ENCODE assay signal across 8 cellular contexts in genomic region chr18:77101410-77102245, GRCh38. TPM values are rescaled to one million over a fixed set of nuclear protein-coding genes. Genes with fewer than 3 reads are reported as not detected.
A peak's percentile ranks its signal among the peaks of the same experiment; 100 is the strongest.
DNase-seq lines count a peak whose midpoint lies in the region; ATAC-seq and TF ChIP-seq lines count a peak whose summit lies in the region.

No MANE protein-coding gene starts in this region.

- H3K36me3 Mint-ChIP-seq in WTC11 = peaks cover 10% of the 10 kb centered on the region
- no peaks in the 10 kb centered on the region for H3K36me3 Mint-ChIP-seq in natural killer cell

- in situ Hi-C loops in transverse colon (cut with MboI; ENCODE audit: low pct_ligation_motif_present in 1 of 4, low pct_unique_long_range_greater_than_20kb in 1 of 4, low sequenced_read_pairs in 3 of 4) = no loop called here

- peaks cover 33% of the 10 kb centered on the region for H3K36me3 ChIP-seq in DND-41 (ENCODE audit: insufficient read depth, low read length)
- H3K36me3 ChIP-seq in transverse colon = no peaks in the 10 kb centered on the region

- peak; percentile 71 for DNase-seq in DND-41
- peak in 65 of 76 experiments; percentile 2 to 81 (median 45) for DNase-seq in HUDEP-2 (lab: John Stamatoyannopoulos, UW; ENCODE audit: unreplicated experiment in 76 of 76)
- no peak for DNase-seq in WTC11 (ENCODE audit: low spot score)
- DNase-seq in epithelial cell of esophagus (ENCODE audit: low read depth) = peak; percentile 98
- peak; percentile 56 for DNase-seq in natural killer cell
- DNase-seq in transverse colon = peak; percentile 64
- DNase-seq in DMS53 (lab: John Stamatoyannopoulos, UW) = no peak

- H3K27me3 ChIP-seq in DND-41 (ENCODE audit: insufficient read depth, low read length, poor library complexity) (no peaks in the 10 kb centered on the region), transverse colon (no peaks in the 10 kb centered on the region)

- CTCF ChIA-PET in WTC11 (lab: Charles Lee) = no interaction called here

- no peaks in the 10 kb centered on the region for H4K20me1 ChIP-seq in DND-41 (ENCODE audit: insufficient read depth, low read length)

- H3K9me3 ChIP-seq in DND-41 (ENCODE audit: insufficient read depth, low read length, severe bottlenecking) (no peaks in the 10 kb centered on the region), transverse colon (no peaks in the 10 kb centered on the region)

- intact Hi-C loops in natural killer cell (cut with micrococcal nuclease) (loop anchor here (1.0 to 10.0 kb wide), 5 partner anchors 9 to 543 kb away; no protein-coding TSS in a partner anchor), transverse colon (cut with DNase I; ENCODE audit: low total_unique reads) (no loop called here)

- H2AFZ ChIP-seq in DND-41 (ENCODE audit: low read depth, low read length) = peak overlapping the region; percentile 19; the same call in 1 of the 2 replicates

- peaks cover 61% of the 10 kb centered on the region for H3K4me1 Mint-ChIP-seq in WTC11
- H3K4me1 Mint-ChIP-seq in natural killer cell = peaks cover 92 to 98% of the 10 kb centered on the region in 2 donors

- H3K27ac ChIP-seq in DND-41 (ENCODE audit: low read length) = peak overlapping the region; percentile 97
- H3K27ac ChIP-seq in transverse colon = peak overlapping the region; percentile 78 to 83 (median 80)

- H3K9ac ChIP-seq in DND-41 (ENCODE audit: low read depth, low read length) = peak overlapping the region; percentile 63

- 34 to 41% methylated on average over 9 to 16 of the region's 16 CpGs for WGBS in transverse colon (ENCODE audit: low coverage in 1 of 2), 2 donors

- peak; percentile 12 for TF ChIP-seq POLR2A in transverse colon (IDR thresholded peaks at IDR 0.05)

- H3K79me2 ChIP-seq in DND-41 (ENCODE audit: insufficient read depth, low read length) = peaks cover 69% of the 10 kb centered on the region

- no peak for TF ChIP-seq EP300 in transverse colon (IDR thresholded peaks at IDR 0.05; ENCODE audit: low read depth)

- no peaks in the 10 kb centered on the region for H3K9me3 Mint-ChIP-seq in WTC11
- no peaks in the 10 kb centered on the region for H3K9me3 Mint-ChIP-seq in natural killer cell

- peak overlapping the region in 1 of 2 experiments; percentile 48; a peak in 2 of 4 replicates for H3K4me3 ChIP-seq in DND-41 (ENCODE audit: low read depth in 1 of 2, low read length in 2 of 2)
- H3K4me3 ChIP-seq in epithelial cell of esophagus (ENCODE audit: low read length) = peak overlapping the region; percentile 13
- no peak overlapping the region for H3K4me3 ChIP-seq in transverse colon

- peak overlapping the region; percentile 65 for H3K4me2 ChIP-seq in DND-41 (ENCODE audit: insufficient read depth, low read length)

- H3K27me3 Mint-ChIP-seq in WTC11 (ENCODE audit: low read depth) (no peaks in the 10 kb centered on the region), natural killer cell (ENCODE audit: low read depth in 2 of 2) (no peaks in the 10 kb centered on the region)

- peak; percentile 2 for TF ChIP-seq CTCF in DND-41 (IDR thresholded peaks at IDR 0.05; ENCODE audit: borderline replicate concordance, extremely low read depth, low read length, poor library complexity, severe bottlenecking)
- TF ChIP-seq CTCF in WTC11 (IDR thresholded peaks at IDR 0.05) = no peak
- TF ChIP-seq CTCF in epithelial cell of esophagus (IDR thresholded peaks at IDR 0.05; ENCODE audit: insufficient read depth, low read depth, low read length, missing control alignments) = no peak
- TF ChIP-seq CTCF in natural killer cell (IDR thresholded peaks at IDR 0.05) = no peak
- no peak for TF ChIP-seq CTCF in transverse colon (IDR thresholded peaks at IDR 0.05)

- H3K4me1 ChIP-seq in DND-41 (ENCODE audit: insufficient read depth, low read length) (peaks cover 100% of the 10 kb centered on the region), transverse colon (peaks cover 27 to 81% (median 34%) of the 10 kb centered on the region in 4 donors)

- POLR2A ChIA-PET in WTC11 (lab: Charles Lee) = no interaction called here

- no peak overlapping the region for H3K4me3 Mint-ChIP-seq in WTC11
- H3K4me3 Mint-ChIP-seq in natural killer cell = peak overlapping the region; percentile 79

- H3K27ac Mint-ChIP-seq in WTC11 (peak overlapping the region; percentile 80), natural killer cell (peak overlapping the region; percentile 87 to 94)

- peak; percentile 57 for ATAC-seq in DND-41 (ENCODE audit: insufficient read depth, low read depth)
- ATAC-seq in GM21528 (IDR thresholded peaks at IDR 0.05; ENCODE audit: low FRiP score, unreplicated experiment) = peak; percentile 50
- peak; percentile 18; the same call in 1 of the 2 replicates for ATAC-seq in WTC11
- peak; percentile 35 to 61 (median 42) for ATAC-seq in natural killer cell

TF ChIP-seq in WTC11, 78 proteins besides CTCF, POLR2A, EP300 and RAD21:
- TF ChIP-seq ZNF232 (CRISPR knock-in tag; IDR thresholded peaks at IDR 0.05) (no peak), CBFB (CRISPR knock-in tag; IDR thresholded peaks at IDR 0.05; ENCODE audit: low read depth) (no peak), FOXJ3 (CRISPR knock-in tag; IDR thresholded peaks at IDR 0.05; ENCODE audit: borderline replicate concordance) (no peak), E2F1 (CRISPR knock-in tag; IDR thresholded peaks at IDR 0.05) (no peak)
- TF ChIP-seq, protein P1, sequence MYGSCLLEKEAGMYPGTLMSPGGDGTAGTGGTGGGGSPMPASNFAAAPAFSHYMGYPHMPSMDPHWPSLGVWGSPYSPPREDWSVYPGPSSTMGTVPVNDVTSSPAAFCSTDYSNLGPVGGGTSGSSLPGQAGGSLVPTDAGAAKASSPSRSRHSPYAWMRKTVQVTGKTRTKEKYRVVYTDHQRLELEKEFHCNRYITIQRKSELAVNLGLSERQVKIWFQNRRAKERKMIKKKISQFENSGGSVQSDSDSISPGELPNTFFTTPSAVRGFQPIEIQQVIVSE (CRISPR knock-in tag; IDR thresholded peaks at IDR 0.05; ENCODE audit: borderline replicate concordance) = no peak
- TF ChIP-seq, protein P2, sequence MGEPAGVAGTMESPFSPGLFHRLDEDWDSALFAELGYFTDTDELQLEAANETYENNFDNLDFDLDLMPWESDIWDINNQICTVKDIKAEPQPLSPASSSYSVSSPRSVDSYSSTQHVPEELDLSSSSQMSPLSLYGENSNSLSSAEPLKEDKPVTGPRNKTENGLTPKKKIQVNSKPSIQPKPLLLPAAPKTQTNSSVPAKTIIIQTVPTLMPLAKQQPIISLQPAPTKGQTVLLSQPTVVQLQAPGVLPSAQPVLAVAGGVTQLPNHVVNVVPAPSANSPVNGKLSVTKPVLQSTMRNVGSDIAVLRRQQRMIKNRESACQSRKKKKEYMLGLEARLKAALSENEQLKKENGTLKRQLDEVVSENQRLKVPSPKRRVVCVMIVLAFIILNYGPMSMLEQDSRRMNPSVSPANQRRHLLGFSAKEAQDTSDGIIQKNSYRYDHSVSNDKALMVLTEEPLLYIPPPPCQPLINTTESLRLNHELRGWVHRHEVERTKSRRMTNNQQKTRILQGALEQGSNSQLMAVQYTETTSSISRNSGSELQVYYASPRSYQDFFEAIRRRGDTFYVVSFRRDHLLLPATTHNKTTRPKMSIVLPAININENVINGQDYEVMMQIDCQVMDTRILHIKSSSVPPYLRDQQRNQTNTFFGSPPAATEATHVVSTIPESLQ (CRISPR knock-in tag; IDR thresholded peaks at IDR 0.05) = no peak
- TF ChIP-seq, protein P3, sequence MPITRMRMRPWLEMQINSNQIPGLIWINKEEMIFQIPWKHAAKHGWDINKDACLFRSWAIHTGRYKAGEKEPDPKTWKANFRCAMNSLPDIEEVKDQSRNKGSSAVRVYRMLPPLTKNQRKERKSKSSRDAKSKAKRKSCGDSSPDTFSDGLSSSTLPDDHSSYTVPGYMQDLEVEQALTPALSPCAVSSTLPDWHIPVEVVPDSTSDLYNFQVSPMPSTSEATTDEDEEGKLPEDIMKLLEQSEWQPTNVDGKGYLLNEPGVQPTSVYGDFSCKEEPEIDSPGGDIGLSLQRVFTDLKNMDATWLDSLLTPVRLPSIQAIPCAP (CRISPR knock-in tag; IDR thresholded peaks at IDR 0.05) = no peak

RNA-seq across cellular contexts. Expression of gene MBP, which starts 31.0 kb away (rescaled TPM):
- total RNA-seq in WTC11 (2021) = 19.6 to 20.2 TPM (median 19.6 TPM) in 3 replicates
- 100 to 1,000 TPM; 183 to 344 (median 325) TPM for total RNA-seq in natural killer cell
- 10 to 100 TPM; 12.7 to 53.4 (median 41.0) TPM for total RNA-seq in transverse colon

Comparison
In these comparisons a context has a peak if more than half of its experiments do, and no peak if none do; other contexts are left out.
1. DNase-seq: peak in DND-41 (single experiment), HUDEP-2 (65 of 76), epithelial cell of esophagus (single experiment), natural killer cell (single experiment) and transverse colon (single experiment); none in WTC11 (single experiment) and DMS53 (single experiment).
2. Peak in every context shown above with its lines, with median percentiles within 50 percentile points of each other: ATAC-seq.